ENCODE assay signal across 8 cellular contexts in genomic region chr1:24186993-24187790, GRCh38. TPM values are rescaled to one million over a fixed set of nuclear protein-coding genes. Genes with fewer than 3 reads are reported as not detected.
A peak's percentile ranks its signal among the peaks of the same experiment; 100 is the strongest.
DNase-seq lines count a peak whose midpoint lies in the region; ATAC-seq and TF ChIP-seq lines count a peak whose summit lies in the region.

TSS of gene IFNLR1 (minus strand) at chr1:24187289. CDS start at chr1:24187248, 41 bp downstream.

- peak within 1 kb of the TSS; percentile 63 for H2AFZ ChIP-seq in MM.1S (ENCODE audit: low read length)

- peak within 1 kb of the TSS; percentile 75 for H3K4me2 ChIP-seq in MM.1S (ENCODE audit: low read depth, low read length)

- no peaks in the 10 kb centered on the region for H3K27me3 ChIP-seq in MM.1S (replicated peaks; ENCODE audit: insufficient read depth, low read length)

- peaks cover 64% of the 10 kb centered on the region for H3K4me1 Mint-ChIP-seq in central memory CD8-positive, alpha-beta T cell

- no peaks in the 10 kb centered on the region for H3K9me3 ChIP-seq in MM.1S (replicated peaks; ENCODE audit: insufficient read depth, low read length)

- H3K27ac Mint-ChIP-seq in central memory CD8-positive, alpha-beta T cell (ENCODE audit: low read depth), result peak within 1 kb of the TSS; percentile 83

- H3K4me3 Mint-ChIP-seq in central memory CD8-positive, alpha-beta T cell, result peak within 1 kb of the TSS; percentile 89

- intact Hi-C loops in lower leg skin (cut with DNase I; ENCODE audit: low total_unique reads), result loop anchor here (5.0 kb wide), 1 partner anchor 115 kb away; no protein-coding TSS in a partner anchor

- peaks cover 45% of the 10 kb centered on the region for H3K4me1 ChIP-seq in MM.1S (ENCODE audit: low read length)

- peak; percentile 67 for ATAC-seq in central memory CD8-positive, alpha-beta T cell (replicated peaks; ENCODE audit: extremely low read depth, poor library complexity, severe bottlenecking)
- ATAC-seq in HG03354 (IDR thresholded peaks at IDR 0.05; ENCODE audit: poor library complexity, severe bottlenecking, unreplicated experiment), result no peak

- peaks cover 56% of the 10 kb centered on the region for H3K79me2 ChIP-seq in MM.1S (ENCODE audit: low read length)

- no peaks in the 10 kb centered on the region for H3K9me3 Mint-ChIP-seq in central memory CD8-positive, alpha-beta T cell

- WGBS in lower leg skin, 2 donors, result 1 to 2% methylated on average over 40 to 72 of the region's 74 CpGs

- H3K36me3 Mint-ChIP-seq in central memory CD8-positive, alpha-beta T cell (ENCODE audit: insufficient read depth), result peaks cover 4% of the 10 kb centered on the region

- peak within 1 kb of the TSS; percentile 78 for H3K4me3 ChIP-seq in MM.1S (ENCODE audit: low read length)
- peak within 1 kb of the TSS; percentile 29 for H3K4me3 ChIP-seq in lower leg skin (ENCODE audit: low read depth, poor library complexity, severe bottlenecking)

- H3K27ac ChIP-seq in MM.1S (ENCODE audit: low read length), result peak within 1 kb of the TSS; percentile 99

- no peak for TF ChIP-seq CTCF in GM10266 (IDR thresholded peaks at IDR 0.05; ENCODE audit: control insufficient read depth, insufficient read depth, low read depth, missing control alignments)
- no peak for TF ChIP-seq CTCF in MM.1S (IDR thresholded peaks at IDR 0.05; ENCODE audit: low read length)
- no peak for TF ChIP-seq CTCF in lower leg skin (IDR thresholded peaks at IDR 0.05)

- H4K20me1 ChIP-seq in MM.1S (ENCODE audit: insufficient read depth, low read length), result no peaks in the 10 kb centered on the region

- TF ChIP-seq POLR2A in lower leg skin (IDR thresholded peaks at IDR 0.05), result no peak

- no peaks in the 10 kb centered on the region for H3K9me2 ChIP-seq in MM.1S (replicated peaks; ENCODE audit: insufficient read depth, low read length)

- no peaks in the 10 kb centered on the region for H3K27me3 Mint-ChIP-seq in central memory CD8-positive, alpha-beta T cell

- DNase-seq in GM10266 (ENCODE audit: extremely low spot score), result peak; percentile 94
- peak; percentile 92 for DNase-seq in MM.1S
- DNase-seq in activated CD4-positive, CD25-positive, alpha-beta regulatory T cell (lab: John Stamatoyannopoulos, UW), result peak; percentile 27 to 46 (median 34)
- peak; percentile 22 to 38 for DNase-seq in central memory CD8-positive, alpha-beta T cell (ENCODE audit: low spot score in 2 of 2)
- DNase-seq in lower leg skin (ENCODE audit: low spot score in 2 of 2), result peak in 1 of 2 donors; percentile 88
- DNase-seq in stimulated activated CD4-positive, alpha-beta T cell treated with anti-CD3 and anti-CD28 coated beads, TNF-alpha, amount 100 ng/mL, for 4 hours (ENCODE audit: low read depth in 3 of 3), result peak; percentile 55 to 68 (median 56)
- no peak for DNase-seq in SKM-1 (lab: John Stamatoyannopoulos, UW; ENCODE audit: unreplicated experiment)

- peak within 1 kb of the TSS; percentile 91 for H3K9ac ChIP-seq in MM.1S (ENCODE audit: low read length)

- H3K36me3 ChIP-seq in MM.1S (replicated peaks; ENCODE audit: insufficient read depth, low read length), result no peaks in the 10 kb centered on the region

- peaks cover 47% of the 10 kb centered on the region for H3F3A ChIP-seq in MM.1S (ENCODE audit: insufficient read depth, low read length)

RNA-seq across cellular contexts. Expression of gene IFNLR1, which starts in this region (rescaled TPM):
- total RNA-seq in lower leg skin, result 10 to 100 TPM; 10.4 to 16.4 (median 14.4) TPM
